ENCODE assay signal across 10 cellular contexts in the genomic region with DNA sequence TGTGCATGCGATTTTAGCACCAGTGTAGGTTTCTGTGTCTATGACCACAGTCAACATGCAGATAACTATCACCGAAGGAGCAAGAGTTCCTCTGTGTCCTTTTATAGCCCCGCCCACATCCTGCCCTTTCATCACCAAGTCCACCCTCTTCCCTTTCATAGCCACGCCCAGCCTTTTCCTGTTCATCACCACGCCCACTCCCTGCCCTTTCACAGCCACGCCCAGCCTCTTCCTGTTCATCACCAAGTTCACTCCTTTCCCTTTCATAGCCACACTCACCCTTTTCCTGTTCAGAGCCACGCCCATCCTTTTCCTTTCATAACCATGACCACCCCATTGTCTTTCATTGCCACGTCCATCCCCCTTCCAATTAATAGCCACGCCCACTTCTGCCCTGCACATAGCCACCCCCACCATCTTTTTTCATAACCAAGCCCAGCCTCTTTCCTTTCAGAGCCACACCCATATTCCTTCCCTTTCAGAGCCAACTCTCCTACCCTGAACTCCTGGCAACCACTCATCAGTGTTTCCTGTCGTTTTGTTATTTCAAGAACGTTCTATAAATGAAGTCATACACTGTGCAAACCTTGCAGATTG.
A peak's percentile ranks its signal among the peaks of the same experiment; 100 is the strongest.
DNase-seq lines count a peak whose midpoint lies in the region; ATAC-seq, FAIRE-seq and TF ChIP-seq lines count a peak whose summit lies in the region.
"Had no signal": no experiment of that assay in that cellular context is flagged by ENCODE, and none has a peak within 500 bp of the region (broad histone marks: within the 10 kb centered on the region; RNA-seq: fewer than 3 reads in every experiment).

No MANE protein-coding gene starts in this region.

- POLR2A ChIA-PET in HepG2 (lab: Yijun Ruan, JAX) = no interaction called here

- TF ChIP-seq RAD21 in HepG2 (CRISPR knock-in tag; IDR thresholded peaks at IDR 0.05) = no peak

- intact Hi-C loops in right lobe of liver (cut with DNase I) = no loop called here
- intact Hi-C loops in HepG2 (cut with micrococcal nuclease; ENCODE audit: unreplicated experiment) = no loop called here
- intact Hi-C loops in kidney (cut with DNase I) = no loop called here

- DNase-seq in right lobe of liver (peak in 2 of 3 donors; percentile 35 to 62), HepG2 (ENCODE audit: low spot score) (no peak), SJSA1 (ENCODE audit: low read depth in 1 of 2, low spot score in 2 of 2) (peak; percentile 28 to 57), kidney (peak; percentile 84), SIG-M5 treated with dmso at 0.1 percent for 504 hours (lab: John Stamatoyannopoulos, UW; ENCODE audit: unreplicated experiment) (no peak), NCI-H1930 (lab: John Stamatoyannopoulos, UW) (no peak)

- no peaks in the 10 kb centered on the region; the same call in 1 of the 2 replicates for H4K20me1 ChIP-seq in HepG2 (ENCODE audit: insufficient read depth, low read length)

- peaks cover 4% of the 10 kb centered on the region for H3K36me3 Mint-ChIP-seq in activated naive CD4-positive, alpha-beta T cell treated with anti-CD3 and anti-CD28 coated beads, Interleukin-2, amount 50 U/mL, for 24 hours
- H3K36me3 Mint-ChIP-seq in stimulated activated naive CD8-positive, alpha-beta T cell treated with anti-CD3 and anti-CD28 coated beads, Interleukin-15, Interleukin-2, amounts not matched to agents 100 ng/mL and 50 ng/mL, for 24 hours (ENCODE audit: low read depth) = peaks cover 5% of the 10 kb centered on the region

- H3K4me3 ChIP-seq in right lobe of liver (no peak overlapping the region), HepG2 (replicated peaks in 1 of 3; ENCODE audit: insufficient read depth in 1 of 3, low read depth in 2 of 3, low read length in 3 of 3) (no peak overlapping the region), SJSA1 (no peak overlapping the region), kidney (ENCODE audit: low read length in 2 of 2) (no peak overlapping the region)
- H3K4me3 ChIP-seq: suprapubic skin had no signal

- FAIRE-seq in HepG2 (lab: Jason Lieb, UNC) (no peak), kidney (lab: Jason Lieb, UNC) (no peak)
- FAIRE-seq: G401.6 had no signal

- no peak for TF ChIP-seq EP300 in HepG2 (IDR thresholded peaks at IDR 0.05; ENCODE audit: low read depth in 2 of 2, low read length in 2 of 2)
- TF ChIP-seq EP300 in HepG2 (CRISPR knock-in tag; IDR thresholded peaks at IDR 0.05; ENCODE audit: borderline replicate concordance) = no peak

- H3K9ac ChIP-seq in HepG2 (ENCODE audit: insufficient read depth, low read depth, low read length) (no peak overlapping the region), kidney (ENCODE audit: low read length in 2 of 2) (no peak overlapping the region)

- H3K79me2 ChIP-seq in HepG2 (ENCODE audit: insufficient read depth, low read length) = no peaks in the 10 kb centered on the region

- H3K27ac Mint-ChIP-seq in activated naive CD4-positive, alpha-beta T cell treated with anti-CD3 and anti-CD28 coated beads, Interleukin-2, amount 50 U/mL, for 24 hours = peak overlapping the region; percentile 88
- H3K27ac Mint-ChIP-seq in stimulated activated naive CD8-positive, alpha-beta T cell treated with anti-CD3 and anti-CD28 coated beads, Interleukin-15, Interleukin-2, amounts not matched to agents 100 ng/mL and 50 ng/mL, for 24 hours = no peak overlapping the region

- H3K27me3 ChIP-seq in right lobe of liver (no peaks in the 10 kb centered on the region), HepG2 (ENCODE audit: control insufficient read depth in 1 of 2, insufficient read depth in 2 of 2, low read length in 2 of 2) (no peaks in the 10 kb centered on the region), SJSA1 (replicated peaks) (no peaks in the 10 kb centered on the region)
- H3K27me3 ChIP-seq: suprapubic skin had no signal

- H3K4me1 Mint-ChIP-seq in activated naive CD4-positive, alpha-beta T cell treated with anti-CD3 and anti-CD28 coated beads, Interleukin-2, amount 50 U/mL, for 24 hours = peaks cover 34% of the 10 kb centered on the region
- peaks cover 19% of the 10 kb centered on the region for H3K4me1 Mint-ChIP-seq in stimulated activated naive CD8-positive, alpha-beta T cell treated with anti-CD3 and anti-CD28 coated beads, Interleukin-15, Interleukin-2, amounts not matched to agents 100 ng/mL and 50 ng/mL, for 24 hours (ENCODE audit: low read depth)

- no peaks in the 10 kb centered on the region for H3K27me3 Mint-ChIP-seq in activated naive CD4-positive, alpha-beta T cell treated with anti-CD3 and anti-CD28 coated beads, Interleukin-2, amount 50 U/mL, for 24 hours
- H3K27me3 Mint-ChIP-seq in stimulated activated naive CD8-positive, alpha-beta T cell treated with anti-CD3 and anti-CD28 coated beads, Interleukin-15, Interleukin-2, amounts not matched to agents 100 ng/mL and 50 ng/mL, for 24 hours = no peaks in the 10 kb centered on the region

- no TSS peak for BruUV-seq in HepG2 (replicated peaks; lab: Mats Ljungman, UMichigan)

- H3K36me3 ChIP-seq in right lobe of liver = no peaks in the 10 kb centered on the region
- H3K36me3 ChIP-seq in HepG2 (replicated peaks in 1 of 2; ENCODE audit: control insufficient read depth in 1 of 2, insufficient read depth in 2 of 2, low read length in 2 of 2) = no peaks in the 10 kb centered on the region
- H3K36me3 ChIP-seq in SJSA1 = no peaks in the 10 kb centered on the region
- H3K36me3 ChIP-seq in kidney (ENCODE audit: control insufficient read depth in 1 of 2, insufficient read depth in 2 of 2, low read length in 2 of 2) = no peaks in the 10 kb centered on the region
- H3K36me3 ChIP-seq: suprapubic skin had no signal

- H3K9me3 ChIP-seq in right lobe of liver = no peaks in the 10 kb centered on the region
- H3K9me3 ChIP-seq in HepG2 (ENCODE audit: low read length) = no peaks in the 10 kb centered on the region
- no peaks in the 10 kb centered on the region for H3K9me3 ChIP-seq in SJSA1 (replicated peaks)
- no peaks in the 10 kb centered on the region for H3K9me3 ChIP-seq in kidney (ENCODE audit: control insufficient read depth in 1 of 2, low read length in 2 of 2)
- H3K9me3 ChIP-seq: suprapubic skin had no signal

- CTCF ChIA-PET in HepG2 (lab: Yijun Ruan, JAX; ENCODE audit: low intra/inter-chr PET ratio, low total read pairs) = no interaction called here

- H3K27ac ChIP-seq in right lobe of liver = no peak overlapping the region
- no peak overlapping the region for H3K27ac ChIP-seq in HepG2 (ENCODE audit: extremely low read length, insufficient read depth, low read length)
- no peak overlapping the region for H3K27ac ChIP-seq in SJSA1
- H3K27ac ChIP-seq in kidney (ENCODE audit: low read depth in 2 of 2, low read length in 2 of 2) = no peak overlapping the region
- H3K27ac ChIP-seq: suprapubic skin had no signal

- no peak overlapping the region for H3K4me2 ChIP-seq in HepG2 (ENCODE audit: low read depth, low read length)

- 37% methylated on average over 11 of the region's 11 CpGs for WGBS in right lobe of liver (ENCODE audit: insufficient coverage, low coverage, low lambda C conversion rate, missing lambda C conversion rate)
- 21% methylated on average over 11 of the region's 11 CpGs for WGBS in HepG2 (ENCODE audit: low lambda C conversion rate)

- peak overlapping the region; percentile 64 for H3K4me3 Mint-ChIP-seq in activated naive CD4-positive, alpha-beta T cell treated with anti-CD3 and anti-CD28 coated beads, Interleukin-2, amount 50 U/mL, for 24 hours
- H3K4me3 Mint-ChIP-seq in stimulated activated naive CD8-positive, alpha-beta T cell treated with anti-CD3 and anti-CD28 coated beads, Interleukin-15, Interleukin-2, amounts not matched to agents 100 ng/mL and 50 ng/mL, for 24 hours = peak overlapping the region; percentile 1

- H3K4me1 ChIP-seq in right lobe of liver (no peaks in the 10 kb centered on the region), HepG2 (ENCODE audit: insufficient read depth, low read length) (no peaks in the 10 kb centered on the region), SJSA1 (replicated peaks) (0 out of 2 replicates have a peak, but pooled peaks cover 4% of the 10 kb centered on the region), kidney (ENCODE audit: control insufficient read depth in 1 of 2, insufficient read depth in 1 of 2, low read depth in 1 of 2, low read length in 2 of 2) (no peaks in the 10 kb centered on the region)
- H3K4me1 ChIP-seq: suprapubic skin had no signal

- in situ Hi-C loops in HepG2 (cut with HindIII; ENCODE audit: extremely low pct_ligation_motif_present, low pct_unique_long_range_greater_than_20kb) = no loop called here

- peaks cover 11% of the 10 kb centered on the region for H3K9me3 Mint-ChIP-seq in activated naive CD4-positive, alpha-beta T cell treated with anti-CD3 and anti-CD28 coated beads, Interleukin-2, amount 50 U/mL, for 24 hours
- peaks cover 9% of the 10 kb centered on the region for H3K9me3 Mint-ChIP-seq in stimulated activated naive CD8-positive, alpha-beta T cell treated with anti-CD3 and anti-CD28 coated beads, Interleukin-15, Interleukin-2, amounts not matched to agents 100 ng/mL and 50 ng/mL, for 24 hours

- no peak for TF ChIP-seq CTCF in right lobe of liver (IDR thresholded peaks at IDR 0.05)
- no peak for TF ChIP-seq CTCF in HepG2 (CRISPR knock-in tag; IDR thresholded peaks at IDR 0.05)
- no peak for TF ChIP-seq CTCF in kidney (IDR thresholded peaks at IDR 0.05; ENCODE audit: borderline replicate concordance, extremely low read depth, insufficient read depth)

- TF ChIP-seq POLR2A in right lobe of liver (IDR thresholded peaks at IDR 0.05) (no peak), HepG2 (IDR thresholded peaks at IDR 0.05; ENCODE audit: insufficient read depth in 1 of 2, low read depth in 2 of 2, low read length in 2 of 2) (no peak)

- no peak overlapping the region for H2AFZ ChIP-seq in HepG2 (ENCODE audit: low read length)

- peak; percentile 51 to 83 (median 72) for ATAC-seq in right lobe of liver
- no peak for ATAC-seq in HepG2

TF ChIP-seq in HepG2, 621 proteins besides CTCF, POLR2A, EP300 and RAD21:
- TF ChIP-seq NR2C2 (CRISPR knock-in tag; IDR thresholded peaks at IDR 0.05; ENCODE audit: borderline replicate concordance) (no peak), SOX6 (IDR thresholded peaks at IDR 0.05) (no peak), SOX6 (CRISPR knock-in tag; IDR thresholded peaks at IDR 0.05) (no peak)

Comparison
In these comparisons a context has a peak if more than half of its experiments do, and no peak if none do; other contexts are left out.
1. DNase-seq: peak in right lobe of liver (2 of 3), SJSA1 (2 of 2) and kidney (single experiment); none in HepG2 (single experiment), SIG-M5 treated with dmso at 0.1 percent for 504 hours (single experiment) and NCI-H1930 (0 of 2).